Comparison of ENCODE assay signal across 14 cellular contexts in the genomic region with DNA sequence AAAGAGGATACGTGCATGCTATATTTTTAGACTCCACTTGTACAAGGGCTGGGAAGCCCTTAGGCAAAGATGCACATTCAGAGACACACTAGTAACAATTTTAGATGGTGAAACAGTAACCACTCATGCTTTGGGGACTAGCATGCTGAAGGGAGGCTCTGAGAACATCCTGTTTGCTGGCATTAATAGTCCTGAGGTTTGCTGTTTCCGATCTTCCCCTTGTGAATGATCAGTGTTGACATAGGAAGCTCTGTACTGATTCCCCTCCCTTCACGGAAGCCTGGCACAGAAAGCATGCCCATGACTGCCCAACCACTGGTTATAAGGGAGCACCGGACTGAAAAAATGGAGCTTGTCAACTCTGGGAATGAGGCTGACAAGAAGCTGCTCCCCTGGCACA.
DNase-seq lines count a peak whose midpoint lies in the region; ATAC-seq, FAIRE-seq and TF ChIP-seq lines count a peak whose summit lies in the region.
"Had no signal": no experiment of that assay in that cellular context is flagged by ENCODE, and none has a peak within 500 bp of the region (broad histone marks: within the 10 kb centered on the region; RNA-seq: fewer than 3 reads in every experiment).

No MANE protein-coding gene starts in this region.

- peak overlapping the region; percentile 47 for H3K4me2 ChIP-seq in PC-9

- CTCF ChIA-PET in PC-9 (lab: Charles Lee): interaction anchor here (0.6 kb wide), 2 partner anchors 35 to 174 kb away, joined by 4 read pairs; no protein-coding TSS in a partner anchor

- H3K27ac ChIP-seq in PC-9: no peak overlapping the region
- H3K27ac ChIP-seq in epithelial cell of prostate: peak overlapping the region; percentile 51
- peak overlapping the region; percentile 58 to 69 (median 62) for H3K27ac ChIP-seq in gastrocnemius medialis
- H3K27ac ChIP-seq: upper lobe of right lung had no signal

- POLR2A ChIA-PET in PC-9 (lab: Charles Lee; ENCODE audit: unreplicated experiment): interaction anchor here (0.5 to 0.6 kb wide), 2 partner anchors 132 to 171 kb away, joined by 6 to 17 read pairs; partner anchors contain the start of gene SAMD4A

- peaks cover 16% of the 10 kb centered on the region for H3K4me1 ChIP-seq in PC-9 (replicated peaks; ENCODE audit: insufficient read depth)
- H3K4me1 ChIP-seq in gastrocnemius medialis: peaks cover 33 to 42% of the 10 kb centered on the region in 2 donors

- peaks cover 4% of the 10 kb centered on the region for H3K27me3 Mint-ChIP-seq in nephron progenitor cell (ENCODE audit: low read depth, poor library complexity)
- H3K27me3 Mint-ChIP-seq: activated B cell treated with CpG ODN at 0.5 μM for 24 hours had no signal

- H3K9me3 ChIP-seq in PC-9 (ENCODE audit: insufficient read depth, low read depth) (no peaks in the 10 kb centered on the region; the same call in 1 of the 2 replicates), gastrocnemius medialis (no peaks in the 10 kb centered on the region)
- H3K9me3 ChIP-seq: upper lobe of right lung had no signal

- no peaks in the 10 kb centered on the region; the same call in 1 of the 2 replicates for H3F3A ChIP-seq in PC-9 (ENCODE audit: insufficient read depth, low read depth)

- no peaks in the 10 kb centered on the region for H3K9me3 Mint-ChIP-seq in nephron progenitor cell
- H3K9me3 Mint-ChIP-seq: activated B cell treated with CpG ODN at 0.5 μM for 24 hours had no signal

- DNase-seq in NCI-H748 (lab: John Stamatoyannopoulos, UW; ENCODE audit: unreplicated experiment): peak; percentile 15
- no peak for DNase-seq in NCI-H748 treated with DMSO at 0.1 percent for 48 hours (lab: John Stamatoyannopoulos, UW)
- no peak for DNase-seq in PC-9
- DNase-seq in epithelial cell of prostate (ENCODE audit: low read depth, low spot score): no peak
- peak in 1 of 2 donors; percentile 7 for DNase-seq in gastrocnemius medialis
- no peak for DNase-seq in RCC 7860 (ENCODE audit: low spot score)
- no peak for DNase-seq in nephron progenitor cell
- DNase-seq: activated B cell treated with CpG ODN at 0.5 μM for 24 hours; central memory CD4-positive, alpha-beta T cell; Karpas-422; SHP77; upper lobe of right lung had no signal

- no peaks in the 10 kb centered on the region for H3K36me3 Mint-ChIP-seq in nephron progenitor cell (ENCODE audit: low read depth)

- TF ChIP-seq CTCF in PC-9 (conservative IDR thresholded peaks at IDR 0.05): no peak
- TF ChIP-seq CTCF in gastrocnemius medialis (IDR thresholded peaks at IDR 0.05 in 4 of 5, conservative IDR thresholded peaks at IDR 0.05 in 1 of 5): no peak
- TF ChIP-seq CTCF in nephron progenitor cell (IDR thresholded peaks at IDR 0.05): no peak

- no peak overlapping the region for H3K27ac Mint-ChIP-seq in nephron progenitor cell
- H3K27ac Mint-ChIP-seq: activated B cell treated with CpG ODN at 0.5 μM for 24 hours had no signal

- ATAC-seq in gastrocnemius medialis: peak in 1 of 2 donors; percentile 59
- no peak for ATAC-seq in GM21360 (IDR thresholded peaks at IDR 0.05; ENCODE audit: unreplicated experiment)
- ATAC-seq: upper lobe of right lung had no signal

- in situ Hi-C loops in gastrocnemius medialis (cut with MboI; ENCODE audit: low sequenced_read_pairs in 4 of 4): no loop called here

- no peaks in the 10 kb centered on the region for H3K9me2 ChIP-seq in PC-9 (ENCODE audit: insufficient read depth)

- H3K27me3 ChIP-seq in PC-9 (ENCODE audit: insufficient read depth, low read depth) (no peaks in the 10 kb centered on the region), gastrocnemius medialis (no peaks in the 10 kb centered on the region)
- H3K27me3 ChIP-seq: upper lobe of right lung had no signal

- H3K4me3 ChIP-seq in PC-9: no peak overlapping the region
- H3K4me3 ChIP-seq in gastrocnemius medialis: no peak overlapping the region
- H3K4me3 ChIP-seq: upper lobe of right lung had no signal

- H3K79me2 ChIP-seq in PC-9 (ENCODE audit: low read depth): no peaks in the 10 kb centered on the region; the same call in 1 of the 2 replicates

- TF ChIP-seq POLR2A in gastrocnemius medialis (IDR thresholded peaks at IDR 0.05): no peak

- H2AFZ ChIP-seq in PC-9: no peak overlapping the region

- BruUV-seq in PC-9 (replicated peaks; lab: Mats Ljungman, UMichigan): no TSS peak

- no peaks in the 10 kb centered on the region for H3K36me3 ChIP-seq in PC-9 (ENCODE audit: low read depth)
- no peaks in the 10 kb centered on the region for H3K36me3 ChIP-seq in gastrocnemius medialis
- H3K36me3 ChIP-seq: upper lobe of right lung had no signal

- no peak for FAIRE-seq in RCC 7860 (lab: Jason Lieb, UNC)
- FAIRE-seq: GM18507 had no signal

- H3K4me1 Mint-ChIP-seq in nephron progenitor cell: peaks cover 17% of the 10 kb centered on the region

- no peak overlapping the region for H3K4me3 Mint-ChIP-seq in nephron progenitor cell
- H3K4me3 Mint-ChIP-seq: activated B cell treated with CpG ODN at 0.5 μM for 24 hours had no signal

- intact Hi-C loops in PC-9 (cut with micrococcal nuclease; ENCODE audit: unreplicated experiment) (loop anchor here (5.0 kb wide), 1 partner anchor 46 kb away; no protein-coding TSS in a partner anchor), gastrocnemius medialis (cut with DNase I; ENCODE audit: low total_unique reads) (loop anchor here (1.0 kb wide), 1 partner anchor 32 kb away; no protein-coding TSS in a partner anchor)

- H4K20me1 ChIP-seq in PC-9 (ENCODE audit: insufficient read depth): no peaks in the 10 kb centered on the region
